1 cellular context compared by ENCODE assay signal in the genomic region with DNA sequence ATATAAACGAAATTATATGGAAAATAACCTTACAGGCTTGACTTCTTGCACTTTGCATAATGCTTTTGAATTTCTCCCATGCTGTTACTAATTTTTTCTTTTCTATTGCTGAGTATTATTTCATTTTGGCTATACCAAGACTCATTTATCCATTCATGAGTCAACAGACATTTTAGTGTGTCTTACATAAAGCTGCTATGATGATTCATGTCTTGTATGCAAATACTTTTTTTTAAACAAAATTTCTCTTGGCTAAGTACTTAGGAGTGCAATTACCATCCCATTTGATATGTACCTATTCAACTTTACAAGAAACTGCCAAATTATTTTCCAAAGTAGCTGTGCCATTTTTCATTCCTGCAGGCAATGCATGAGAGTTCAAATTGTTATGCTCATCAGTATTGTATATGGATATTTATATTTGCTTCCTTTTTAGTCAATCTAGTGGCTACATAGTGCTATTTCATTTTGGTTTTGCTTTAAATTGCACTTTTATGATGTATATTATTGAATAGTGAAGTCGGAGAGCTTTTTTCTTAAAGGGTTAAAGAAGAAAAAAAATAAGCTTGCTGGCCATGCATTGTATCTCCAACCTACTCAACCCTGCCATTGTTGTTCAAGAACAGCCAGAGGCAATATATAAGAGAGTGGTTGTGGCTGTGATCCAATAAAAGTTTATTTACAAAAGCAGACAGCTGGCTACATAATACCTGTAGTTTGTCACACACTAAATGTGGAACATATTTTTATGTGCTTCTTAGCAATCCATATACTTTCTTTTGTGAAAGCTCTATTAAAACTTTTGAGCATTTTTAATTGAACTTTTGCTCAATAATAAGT.
TF ChIP-seq lines count a peak whose summit lies in the region.

No MANE protein-coding gene starts in this region.

TF ChIP-seq in SK-N-SH treated with all-trans-retinoic acid at 6 μM for 48 hours, 23 proteins besides CTCF, POLR2A, EP300 and RAD21 (continued from another document):
- TF ChIP-seq, protein P1, sequence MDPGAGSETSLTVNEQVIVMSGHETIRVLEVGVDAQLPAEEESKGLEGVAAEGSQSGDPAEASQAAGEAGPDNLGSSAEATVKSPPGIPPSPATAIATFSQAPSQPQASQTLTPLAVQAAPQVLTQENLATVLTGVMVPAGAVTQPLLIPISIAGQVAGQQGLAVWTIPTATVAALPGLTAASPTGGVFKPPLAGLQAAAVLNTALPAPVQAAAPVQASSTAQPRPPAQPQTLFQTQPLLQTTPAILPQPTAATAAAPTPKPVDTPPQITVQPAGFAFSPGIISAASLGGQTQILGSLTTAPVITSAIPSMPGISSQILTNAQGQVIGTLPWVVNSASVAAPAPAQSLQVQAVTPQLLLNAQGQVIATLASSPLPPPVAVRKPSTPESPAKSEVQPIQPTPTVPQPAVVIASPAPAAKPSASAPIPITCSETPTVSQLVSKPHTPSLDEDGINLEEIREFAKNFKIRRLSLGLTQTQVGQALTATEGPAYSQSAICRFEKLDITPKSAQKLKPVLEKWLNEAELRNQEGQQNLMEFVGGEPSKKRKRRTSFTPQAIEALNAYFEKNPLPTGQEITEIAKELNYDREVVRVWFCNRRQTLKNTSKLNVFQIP (CRISPR knock-in tag; IDR thresholded peaks at IDR 0.05; ENCODE audit: borderline replicate concordance, low read depth): no peak
- TF ChIP-seq ZC3H10 (CRISPR knock-in tag; IDR thresholded peaks at IDR 0.05): no peak
- no peak for TF ChIP-seq ARNTL (CRISPR knock-in tag; IDR thresholded peaks at IDR 0.05; ENCODE audit: borderline replicate concordance, low read depth)
- TF ChIP-seq, protein P2, sequence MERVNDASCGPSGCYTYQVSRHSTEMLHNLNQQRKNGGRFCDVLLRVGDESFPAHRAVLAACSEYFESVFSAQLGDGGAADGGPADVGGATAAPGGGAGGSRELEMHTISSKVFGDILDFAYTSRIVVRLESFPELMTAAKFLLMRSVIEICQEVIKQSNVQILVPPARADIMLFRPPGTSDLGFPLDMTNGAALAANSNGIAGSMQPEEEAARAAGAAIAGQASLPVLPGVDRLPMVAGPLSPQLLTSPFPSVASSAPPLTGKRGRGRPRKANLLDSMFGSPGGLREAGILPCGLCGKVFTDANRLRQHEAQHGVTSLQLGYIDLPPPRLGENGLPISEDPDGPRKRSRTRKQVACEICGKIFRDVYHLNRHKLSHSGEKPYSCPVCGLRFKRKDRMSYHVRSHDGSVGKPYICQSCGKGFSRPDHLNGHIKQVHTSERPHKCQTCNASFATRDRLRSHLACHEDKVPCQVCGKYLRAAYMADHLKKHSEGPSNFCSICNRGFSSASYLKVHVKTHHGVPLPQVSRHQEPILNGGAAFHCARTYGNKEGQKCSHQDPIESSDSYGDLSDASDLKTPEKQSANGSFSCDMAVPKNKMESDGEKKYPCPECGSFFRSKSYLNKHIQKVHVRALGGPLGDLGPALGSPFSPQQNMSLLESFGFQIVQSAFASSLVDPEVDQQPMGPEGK (CRISPR knock-in tag; IDR thresholded peaks at IDR 0.05; ENCODE audit: borderline replicate concordance): no peak
- TF ChIP-seq ZNF70 (CRISPR knock-in tag; IDR thresholded peaks at IDR 0.05): no peak
- TF ChIP-seq RARB (CRISPR knock-in tag; IDR thresholded peaks at IDR 0.05): no peak
TF ChIP-seq in SK-N-SH treated with all-trans-retinoic acid at 6 μM for 48 hours: peak in this region for 0.
